In genomic region chr19:29809795-29810503, GRCh38 we compare ENCODE assay signal across 11 cellular contexts. TPM values are rescaled to one million over a fixed set of nuclear protein-coding genes. Genes with fewer than 3 reads are reported as not detected.
DNase-seq lines count a peak whose midpoint lies in the region; ATAC-seq and TF ChIP-seq lines count a peak whose summit lies in the region.
"Had no signal": no experiment of that assay in that cellular context is flagged by ENCODE, and none has a peak within 500 bp of the region (broad histone marks: within the 10 kb centered on the region; RNA-seq: fewer than 3 reads in every experiment).

No MANE protein-coding gene starts in this region.

- H3K27me3 Mint-ChIP-seq in Caco-2 (ENCODE audit: insufficient read depth, unreplicated experiment): no peaks in the 10 kb centered on the region
- no peaks in the 10 kb centered on the region for H3K27me3 Mint-ChIP-seq in activated T-helper 17 cell treated with anti-CD3 and anti-CD28 coated beads, Interleukin-2, amount 50 U/mL, for 72 hours
- H3K27me3 Mint-ChIP-seq in natural killer cell treated with Interleukin-12 subunit alpha and Interleukin-12 subunit beta and Interleukin-15 and Interleukin-18, amount 100 ng/mL, for 72 hours: no peaks in the 10 kb centered on the region

- CTCF ChIA-PET in Caco-2 (lab: Charles Lee): no interaction called here
- CTCF ChIA-PET in HEK293 (lab: Yijun Ruan, JAX): interaction anchor here (0.5 to 2.8 kb wide), 2 partner anchors 50 to 1452 kb away, joined by 5 to 11 read pairs; no protein-coding TSS in a partner anchor

- no peaks in the 10 kb centered on the region for H3K9me3 Mint-ChIP-seq in Caco-2 (ENCODE audit: unreplicated experiment)
- H3K9me3 Mint-ChIP-seq in activated T-helper 17 cell treated with anti-CD3 and anti-CD28 coated beads, Interleukin-2, amount 50 U/mL, for 72 hours: no peaks in the 10 kb centered on the region
- no peaks in the 10 kb centered on the region for H3K9me3 Mint-ChIP-seq in natural killer cell treated with Interleukin-12 subunit alpha and Interleukin-12 subunit beta and Interleukin-15 and Interleukin-18, amount 100 ng/mL, for 72 hours

- H3K27me3 ChIP-seq in Caco-2 (replicated peaks; ENCODE audit: control insufficient read depth, insufficient read depth, low read length): no peaks in the 10 kb centered on the region
- H3K27me3 ChIP-seq in thyroid gland: no peaks in the 10 kb centered on the region

- no TSS peak for BruUV-seq in Caco-2 (replicated peaks; lab: Mats Ljungman, UMichigan)

- no peak for TF ChIP-seq POLR2A in thyroid gland (IDR thresholded peaks at IDR 0.05)

- TF ChIP-seq CTCF in Caco-2 (IDR thresholded peaks at IDR 0.05; ENCODE audit: insufficient read depth in 1 of 2, low read depth in 1 of 2, low read length in 1 of 2, severe bottlenecking in 1 of 2, unreplicated experiment in 1 of 2): no peak
- TF ChIP-seq CTCF in HEK293 (tag by site-specific recombination; IDR thresholded peaks at IDR 0.05): no peak
- TF ChIP-seq CTCF in thyroid gland (IDR thresholded peaks at IDR 0.05): no peak
- no peak for TF ChIP-seq CTCF in GM13977 (IDR thresholded peaks at IDR 0.05; ENCODE audit: extremely low read depth, insufficient read depth, missing control alignments)

- H3K27ac Mint-ChIP-seq in Caco-2 (ENCODE audit: unreplicated experiment): peak overlapping the region; percentile 83
- peak overlapping the region; percentile 87 for H3K27ac Mint-ChIP-seq in activated T-helper 17 cell treated with anti-CD3 and anti-CD28 coated beads, Interleukin-2, amount 50 U/mL, for 72 hours
- peak overlapping the region; percentile 74 to 83 for H3K27ac Mint-ChIP-seq in natural killer cell treated with Interleukin-12 subunit alpha and Interleukin-12 subunit beta and Interleukin-15 and Interleukin-18, amount 100 ng/mL, for 72 hours

- H3K36me3 ChIP-seq in Caco-2 (ENCODE audit: control insufficient read depth, insufficient read depth, low read length) (no peaks in the 10 kb centered on the region), HEK293 (ENCODE audit: control insufficient read depth in 2 of 2, insufficient read depth in 1 of 2, low read length in 2 of 2) (peaks cover 11 to 21% of the 10 kb centered on the region in 2 experiments), thyroid gland (no peaks in the 10 kb centered on the region)

- H3K27ac ChIP-seq in HEK293 (ENCODE audit: extremely low read depth, low read depth, low read length) (peak overlapping the region; percentile 93; the same call in 1 of the 2 replicates), thyroid gland (no peak overlapping the region)

- in situ Hi-C loops in GM13977 (cut with MboI; ENCODE audit: low pct_unique_long_range_greater_than_20kb, low sequenced_read_pairs, unreplicated experiment): no loop called here

- no peaks in the 10 kb centered on the region for H3K9me3 ChIP-seq in Caco-2
- no peaks in the 10 kb centered on the region for H3K9me3 ChIP-seq in HEK293 (ENCODE audit: control insufficient read depth, insufficient read depth, low read depth, low read length)
- H3K9me3 ChIP-seq in thyroid gland: no peaks in the 10 kb centered on the region

- H3K4me3 ChIP-seq in Caco-2 (ENCODE audit: low read depth, low read length): no peak overlapping the region
- H3K4me3 ChIP-seq in HEK293 (ENCODE audit: low read depth, low read length): no peak overlapping the region
- no peak overlapping the region for H3K4me3 ChIP-seq in thyroid gland (replicated peaks in 1 of 3)

- 75 to 86% methylated on average over 3 of the region's 3 CpGs for WGBS in thyroid gland, 2 donors

- peak overlapping the region; percentile 75 for H3K4me3 Mint-ChIP-seq in Caco-2 (ENCODE audit: unreplicated experiment)
- peak overlapping the region; percentile 84 for H3K4me3 Mint-ChIP-seq in activated T-helper 17 cell treated with anti-CD3 and anti-CD28 coated beads, Interleukin-2, amount 50 U/mL, for 72 hours
- H3K4me3 Mint-ChIP-seq in natural killer cell treated with Interleukin-12 subunit alpha and Interleukin-12 subunit beta and Interleukin-15 and Interleukin-18, amount 100 ng/mL, for 72 hours: peak overlapping the region; percentile 88

- H3K36me3 Mint-ChIP-seq in Caco-2 (ENCODE audit: insufficient read depth, unreplicated experiment): no peaks in the 10 kb centered on the region
- H3K36me3 Mint-ChIP-seq in activated T-helper 17 cell treated with anti-CD3 and anti-CD28 coated beads, Interleukin-2, amount 50 U/mL, for 72 hours (ENCODE audit: low read depth): peaks cover 11% of the 10 kb centered on the region
- no peaks in the 10 kb centered on the region for H3K36me3 Mint-ChIP-seq in natural killer cell treated with Interleukin-12 subunit alpha and Interleukin-12 subunit beta and Interleukin-15 and Interleukin-18, amount 100 ng/mL, for 72 hours

- no peak for ATAC-seq in activated T-helper 17 cell treated with anti-CD3 and anti-CD28 coated beads, Interleukin-2, amount 50 U/mL, for 72 hours (replicated peaks)
- ATAC-seq in natural killer cell treated with Interleukin-12 subunit alpha and Interleukin-12 subunit beta and Interleukin-15 and Interleukin-18, amount 100 ng/mL, for 72 hours: no peak
- ATAC-seq: right cardiac atrium had no signal

- DNase-seq in Caco-2 (no peak), thyroid gland (no peak), GM13977 (ENCODE audit: low spot score) (no peak), RPMI8226 (no peak)
- DNase-seq in natural killer cell treated with Interleukin-12 subunit alpha and Interleukin-12 subunit beta and Interleukin-15 and Interleukin-18, amount 100 ng/mL, for 72 hours (ENCODE audit: low spot score): no peak
- DNase-seq: dermis blood vessel endothelial cell, H7, NCI-H1436 treated with DMSO at 0.1 percent for 48 hours, right cardiac atrium had no signal

- POLR2A ChIA-PET in Caco-2 (lab: Charles Lee) (no interaction called here), HEK293 (lab: Yijun Ruan, JAX) (interaction anchor here (0.9 to 1.5 kb wide), 3 partner anchors 15 to 36 kb away, joined by 3 to 8 read pairs (median 4); no protein-coding TSS in a partner anchor)

- H3K4me1 ChIP-seq in Caco-2 (peaks cover 9% of the 10 kb centered on the region), HEK293 (ENCODE audit: control insufficient read depth, insufficient read depth, low read length) (peaks cover 11% of the 10 kb centered on the region), thyroid gland (peaks cover 0 to 15% of the 10 kb centered on the region in 2 donors)

- H3K4me1 Mint-ChIP-seq in Caco-2 (ENCODE audit: low read depth, unreplicated experiment): peaks cover 5% of the 10 kb centered on the region
- peaks cover 8% of the 10 kb centered on the region for H3K4me1 Mint-ChIP-seq in activated T-helper 17 cell treated with anti-CD3 and anti-CD28 coated beads, Interleukin-2, amount 50 U/mL, for 72 hours
- H3K4me1 Mint-ChIP-seq in natural killer cell treated with Interleukin-12 subunit alpha and Interleukin-12 subunit beta and Interleukin-15 and Interleukin-18, amount 100 ng/mL, for 72 hours (ENCODE audit: low read depth in 2 of 2): peaks cover 7 to 16% of the 10 kb centered on the region in 2 donors

- intact Hi-C loops in Caco-2 (cut with micrococcal nuclease; ENCODE audit: unreplicated experiment): loop anchor here (5.0 kb wide), 1 partner anchor 38 kb away; no protein-coding TSS in a partner anchor
- intact Hi-C loops in thyroid gland (cut with DNase I): loop anchor here (5.0 kb wide), 1 partner anchor 32 kb away; no protein-coding TSS in a partner anchor

TF ChIP-seq in HEK293, 187 proteins besides CTCF, POLR2A, EP300 and RAD21 (continues in another document):
- TF ChIP-seq ZNF140 (tag by site-specific recombination; IDR thresholded peaks at IDR 0.05) (no peak), ZBTB26 (tag by site-specific recombination; optimal IDR thresholded peaks at IDR 0.05) (no peak), ZNF645 (tag by site-specific recombination; IDR thresholded peaks at IDR 0.05) (no peak), MEIS1 (CRISPR knock-in tag; IDR thresholded peaks at IDR 0.05; ENCODE audit: borderline replicate concordance) (no peak), ZBTB6 (tag by site-specific recombination; IDR thresholded peaks at IDR 0.05) (no peak)

RNA-seq across cellular contexts. Expression of gene CCNE1, which starts 1.8 kb away (rescaled TPM):
- total RNA-seq in Caco-2 (2022): 29.7 and 33.2 TPM in 2 replicates
- total RNA-seq in activated T-helper 17 cell treated with anti-CD3 and anti-CD28 coated beads, Interleukin-2, amount 50 U/mL, for 72 hours: 10 to 100 TPM; 20.1 to 31.5 TPM
- total RNA-seq in natural killer cell treated with Interleukin-12 subunit alpha and Interleukin-12 subunit beta and Interleukin-15 and Interleukin-18, amount 100 ng/mL, for 72 hours: 10 to 100 TPM; 16.5 to 33.2 TPM
- total RNA-seq in thyroid gland: 1 to 10 TPM; 1.2 to 5.3 (median 3.0) TPM
